ENCODE assay signal across 1 cellular context in the genomic region with DNA sequence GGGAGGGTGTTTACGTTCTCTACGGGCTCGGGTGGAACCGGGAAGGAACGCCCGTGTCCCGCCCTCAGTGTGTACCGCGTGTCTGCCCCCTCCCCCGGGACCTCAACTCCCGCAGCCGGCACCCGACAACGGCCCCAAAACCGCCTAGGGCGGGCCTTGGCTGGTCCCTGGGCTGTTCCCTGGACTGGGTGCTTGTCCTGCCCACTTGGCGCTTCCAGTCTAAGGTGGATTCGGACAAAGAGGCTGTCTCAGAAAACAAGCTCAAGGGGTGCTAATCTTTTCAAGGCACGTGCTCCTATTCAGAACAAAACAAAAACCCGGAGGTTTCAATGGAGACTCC.
TF ChIP-seq lines count a peak whose summit lies in the region.

No MANE protein-coding gene starts in this region.

TF ChIP-seq in K562, 482 proteins besides CTCF, POLR2A, EP300 and RAD21 (continued from another document):
- TF ChIP-seq MAZ (CRISPR knock-in tag; conservative IDR thresholded peaks at IDR 0.05 in 1 of 2, IDR thresholded peaks at IDR 0.05 in 1 of 2): peak; percentile 5; a peak in 1 of 4 replicates
- TF ChIP-seq ZNF316 (IDR thresholded peaks at IDR 0.05): peak; percentile 96
- TF ChIP-seq PURB (CRISPR knock-in tag; IDR thresholded peaks at IDR 0.05; ENCODE audit: low read depth): no peak
- peak; percentile 96 for TF ChIP-seq TRIM28 (IDR thresholded peaks at IDR 0.05)
- TF ChIP-seq ZNF24 (IDR thresholded peaks at IDR 0.05): no peak
- TF ChIP-seq MTA3 (IDR thresholded peaks at IDR 0.05; ENCODE audit: borderline replicate concordance): 0 out of 2 replicates have a peak, but pooled peaks have one; percentile 10
- TF ChIP-seq EGR1 (conservative IDR thresholded peaks at IDR 0.05): no peak
- no peak for TF ChIP-seq HLTF (IDR thresholded peaks at IDR 0.05)
